In the genomic region with DNA sequence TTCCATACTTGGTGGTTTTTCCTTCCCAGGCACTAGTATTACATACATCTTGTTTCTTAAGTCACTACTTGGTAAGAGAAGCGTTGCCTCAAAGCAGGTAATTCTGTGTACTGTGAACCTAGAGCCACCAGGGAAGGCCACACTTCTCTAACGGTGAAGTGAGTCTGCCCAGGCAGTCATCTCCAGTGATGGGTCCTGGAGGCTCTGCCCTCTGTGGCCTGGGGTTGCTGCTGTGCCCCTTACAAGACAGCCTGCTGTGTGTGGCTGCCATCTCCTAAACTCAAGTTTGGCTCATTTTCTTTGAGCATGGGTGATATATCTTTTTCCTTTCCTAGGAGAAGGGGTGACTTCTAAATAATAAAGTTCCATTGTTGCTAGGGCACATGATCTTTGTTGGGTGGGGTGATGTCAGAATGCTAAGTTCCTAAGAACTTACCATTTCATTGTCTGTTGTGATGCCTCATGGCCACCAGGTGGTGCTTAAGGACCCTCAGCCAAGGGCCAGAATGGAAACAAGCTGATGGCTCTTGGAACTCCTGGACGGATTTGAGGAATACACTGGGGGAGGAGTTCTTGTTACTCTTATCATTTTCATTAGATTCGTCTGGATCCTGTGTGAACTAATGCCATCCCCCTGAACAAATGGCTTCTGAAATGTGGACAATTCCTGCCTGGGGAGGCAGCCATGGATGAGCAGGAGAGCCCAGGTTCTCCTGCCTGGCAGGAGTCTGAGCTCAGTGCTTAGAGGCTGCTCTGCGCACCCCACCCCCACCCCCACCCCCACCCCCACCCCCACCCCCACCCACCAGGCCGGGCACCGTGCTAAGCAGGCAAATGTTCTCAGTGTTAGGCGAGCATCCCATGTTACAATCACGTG, we compare ENCODE assay signal across 8 cellular contexts. TPM values are rescaled to one million over a fixed set of nuclear protein-coding genes. Genes with fewer than 3 reads are reported as not detected.
DNase-seq lines count a peak whose midpoint lies in the region; ATAC-seq and TF ChIP-seq lines count a peak whose summit lies in the region.

No MANE protein-coding gene starts in this region.

- intact Hi-C loops in head of caudate nucleus (cut with DNase I): loop anchor here (5.0 kb wide), 1 partner anchor 390 kb away; no protein-coding TSS in a partner anchor

- peak; percentile 72 for ATAC-seq in GM19463 (IDR thresholded peaks at IDR 0.05; ENCODE audit: unreplicated experiment)
- peak; percentile 48 for ATAC-seq in activated naive CD8-positive, alpha-beta T cell treated with anti-CD3 and anti-CD28 coated beads, Interleukin-2, amount 50 U/mL, for 24 hours

- peak; percentile 84 for TF ChIP-seq CTCF in progenitor cell of endocrine pancreas (IDR thresholded peaks at IDR 0.05; ENCODE audit: unreplicated experiment)

- no peak overlapping the region for H3K27ac Mint-ChIP-seq in activated naive CD8-positive, alpha-beta T cell treated with anti-CD3 and anti-CD28 coated beads, Interleukin-2, amount 50 U/mL, for 24 hours
- no peak overlapping the region for H3K27ac Mint-ChIP-seq in progenitor cell of endocrine pancreas

- H3K9me3 Mint-ChIP-seq in activated naive CD8-positive, alpha-beta T cell treated with anti-CD3 and anti-CD28 coated beads, Interleukin-2, amount 50 U/mL, for 24 hours: no peaks in the 10 kb centered on the region
- no peaks in the 10 kb centered on the region for H3K9me3 Mint-ChIP-seq in progenitor cell of endocrine pancreas (ENCODE audit: low read depth)

- no peak overlapping the region for H3K4me3 Mint-ChIP-seq in activated naive CD8-positive, alpha-beta T cell treated with anti-CD3 and anti-CD28 coated beads, Interleukin-2, amount 50 U/mL, for 24 hours
- no peak overlapping the region for H3K4me3 Mint-ChIP-seq in progenitor cell of endocrine pancreas (ENCODE audit: low read depth)

- DNase-seq in DMS53 (lab: John Stamatoyannopoulos, UW): peak; percentile 87
- peak; percentile 44 for DNase-seq in HS-5 (ENCODE audit: low read depth)
- DNase-seq in OCI-M1 (lab: John Stamatoyannopoulos, UW): peak; percentile 82
- peak; percentile 41 for DNase-seq in activated naive CD8-positive, alpha-beta T cell treated with anti-CD3 and anti-CD28 coated beads, Interleukin-2, amount 50 U/mL, for 24 hours
- peak; percentile 13 to 84 (median 62) for DNase-seq in head of caudate nucleus
- DNase-seq in progenitor cell of endocrine pancreas (ENCODE audit: low spot score, unreplicated experiment): peak; percentile 36
- no peak for DNase-seq in DMS79 treated with DMSO at 0.1 percent for 48 hours (lab: John Stamatoyannopoulos, UW)

- H3K27me3 Mint-ChIP-seq in activated naive CD8-positive, alpha-beta T cell treated with anti-CD3 and anti-CD28 coated beads, Interleukin-2, amount 50 U/mL, for 24 hours: peaks cover 2% of the 10 kb centered on the region
- H3K27me3 Mint-ChIP-seq in progenitor cell of endocrine pancreas: peaks cover 10% of the 10 kb centered on the region

- H3K36me3 Mint-ChIP-seq in activated naive CD8-positive, alpha-beta T cell treated with anti-CD3 and anti-CD28 coated beads, Interleukin-2, amount 50 U/mL, for 24 hours (ENCODE audit: low read depth): no peaks in the 10 kb centered on the region
- H3K36me3 Mint-ChIP-seq in progenitor cell of endocrine pancreas (ENCODE audit: insufficient read depth): no peaks in the 10 kb centered on the region

- peaks cover 24% of the 10 kb centered on the region for H3K4me1 Mint-ChIP-seq in activated naive CD8-positive, alpha-beta T cell treated with anti-CD3 and anti-CD28 coated beads, Interleukin-2, amount 50 U/mL, for 24 hours
- no peaks in the 10 kb centered on the region for H3K4me1 Mint-ChIP-seq in progenitor cell of endocrine pancreas (ENCODE audit: low read depth)

RNA-seq across cellular contexts. Expression of a gene that starts 41.1 kb away (rescaled TPM):
- total RNA-seq in progenitor cell of endocrine pancreas: 191 and 200 TPM in 2 replicates
